ENCODE assay signal across 7 cellular contexts in genomic region chr20:31572042-31572700, GRCh38. TPM values are rescaled to one million over a fixed set of nuclear protein-coding genes. Genes with fewer than 3 reads are reported as not detected.
DNase-seq lines count a peak whose midpoint lies in the region; ATAC-seq and TF ChIP-seq lines count a peak whose summit lies in the region.

No MANE protein-coding gene starts in this region.

- H3K27ac Mint-ChIP-seq in activated naive CD4-positive, alpha-beta T cell treated with anti-CD3 and anti-CD28 coated beads, Interleukin-2, amount 50 U/mL, for 72 hours, result peak overlapping the region; percentile 90 to 97
- H3K27ac Mint-ChIP-seq in immature natural killer cell, result peak overlapping the region; percentile 80 to 88 (median 84)

- H3K9me3 ChIP-seq in HUES6 (ENCODE audit: control insufficient read depth, insufficient read depth, low read depth, low read length), result no peaks in the 10 kb centered on the region
- H3K9me3 ChIP-seq in thoracic aorta, result no peaks in the 10 kb centered on the region

- H3K27ac ChIP-seq in HUES6 (ENCODE audit: low read depth, low read length), result peak overlapping the region; percentile 85
- peak overlapping the region; percentile 89 to 96 for H3K27ac ChIP-seq in thoracic aorta

- peak overlapping the region; percentile 89 for H3K9ac ChIP-seq in HUES6 (ENCODE audit: low read length)

- H3K4me3 ChIP-seq in HUES6 (ENCODE audit: low read depth, low read length), result peak overlapping the region; percentile 53
- peak overlapping the region; percentile 74 for H3K4me3 ChIP-seq in thoracic aorta

- H3K4me1 Mint-ChIP-seq in immature natural killer cell, result peaks cover 23 to 29% of the 10 kb centered on the region in 2 donors

- H3K36me3 ChIP-seq in HUES6 (ENCODE audit: control insufficient read depth, insufficient read depth, low read length) (peaks cover 26% of the 10 kb centered on the region), thoracic aorta (no peaks in the 10 kb centered on the region)

- TF ChIP-seq CTCF in thoracic aorta (IDR thresholded peaks at IDR 0.05), result no peak

- no peak for DNase-seq in activated naive CD4-positive, alpha-beta T cell treated with anti-CD3 and anti-CD28 coated beads, Interleukin-2, amount 50 U/mL, for 72 hours (ENCODE audit: low spot score in 2 of 2)
- DNase-seq in immature natural killer cell (no peak), thoracic aorta (ENCODE audit: low spot score) (no peak), LoVo (ENCODE audit: low spot score) (no peak), hippocampal formation (lab: John Stamatoyannopoulos, UW) (no peak)

- peaks cover 3 to 11% (median 4%) of the 10 kb centered on the region in 3 donors for H3K27me3 Mint-ChIP-seq in immature natural killer cell (ENCODE audit: low read depth in 3 of 3)

- ATAC-seq in GM18868 (IDR thresholded peaks at IDR 0.05; ENCODE audit: unreplicated experiment) (peak; percentile 2), thoracic aorta (ENCODE audit: insufficient number of reproducible peaks, low FRiP score, low read depth) (no peak)
- peak in 1 of 2 donors; percentile 2 for ATAC-seq in activated naive CD4-positive, alpha-beta T cell treated with anti-CD3 and anti-CD28 coated beads, Interleukin-2, amount 50 U/mL, for 72 hours

- H3K36me3 Mint-ChIP-seq in activated naive CD4-positive, alpha-beta T cell treated with anti-CD3 and anti-CD28 coated beads, Interleukin-2, amount 50 U/mL, for 72 hours, result peaks cover 0 to 9% of the 10 kb centered on the region in 2 donors
- no peaks in the 10 kb centered on the region for H3K36me3 Mint-ChIP-seq in immature natural killer cell

- peaks cover 50% of the 10 kb centered on the region for H3K4me1 ChIP-seq in HUES6 (ENCODE audit: control insufficient read depth, insufficient read depth, low read length)
- peaks cover 13 to 46% of the 10 kb centered on the region in 2 donors for H3K4me1 ChIP-seq in thoracic aorta (ENCODE audit: control insufficient read depth in 1 of 2, low read depth in 2 of 2)

- H3K27me3 ChIP-seq in HUES6 (ENCODE audit: control insufficient read depth, insufficient read depth, low read length) (no peaks in the 10 kb centered on the region), thoracic aorta (replicated peaks; ENCODE audit: insufficient read depth) (no peaks in the 10 kb centered on the region)

- peak overlapping the region; percentile 82 to 87 (median 86) for H3K4me3 Mint-ChIP-seq in immature natural killer cell

- H3K9me3 Mint-ChIP-seq in activated naive CD4-positive, alpha-beta T cell treated with anti-CD3 and anti-CD28 coated beads, Interleukin-2, amount 50 U/mL, for 72 hours, result no peaks in the 10 kb centered on the region
- H3K9me3 Mint-ChIP-seq in immature natural killer cell, result no peaks in the 10 kb centered on the region

RNA-seq across cellular contexts. Expression of gene ID1, which starts 32.9 kb away (rescaled TPM):
- 10 to 100 TPM in 1 of 2 donors, 1 to 10 TPM in 1; 1.4 to 19.4 TPM for total RNA-seq in activated naive CD4-positive, alpha-beta T cell treated with anti-CD3 and anti-CD28 coated beads, Interleukin-2, amount 50 U/mL, for 72 hours
- polyA plus RNA-seq in immature natural killer cell, result 1 to 10 TPM; 1.4 to 4.2 (median 1.9) TPM
- 100 to 1,000 TPM; 310 to 944 TPM for total RNA-seq in thoracic aorta

RNA-seq across cellular contexts. Expression of gene HM13, which starts 57.9 kb away (rescaled TPM):
- total RNA-seq in activated naive CD4-positive, alpha-beta T cell treated with anti-CD3 and anti-CD28 coated beads, Interleukin-2, amount 50 U/mL, for 72 hours, result 100 to 1,000 TPM; 108 to 124 TPM
- 100 to 1,000 TPM; 112 to 167 (median 152) TPM for polyA plus RNA-seq in immature natural killer cell
- 10 to 100 TPM; 71.6 to 76.7 TPM for total RNA-seq in thoracic aorta

Comparison
In these comparisons a context has a peak if more than half of its experiments do, and no peak if none do; other contexts are left out.
1. RNA of gene ID1, which starts 32.9 kb away (total RNA-seq): 310 to 944 TPM in thoracic aorta; 1.4 to 19.4 TPM in activated naive CD4-positive, alpha-beta T cell treated with anti-CD3 and anti-CD28 coated beads, Interleukin-2, amount 50 U/mL, for 72 hours; every median in the first group is over 10 times any median in the second.